ENCODE assay signal across 10 cellular contexts in the genomic region with DNA sequence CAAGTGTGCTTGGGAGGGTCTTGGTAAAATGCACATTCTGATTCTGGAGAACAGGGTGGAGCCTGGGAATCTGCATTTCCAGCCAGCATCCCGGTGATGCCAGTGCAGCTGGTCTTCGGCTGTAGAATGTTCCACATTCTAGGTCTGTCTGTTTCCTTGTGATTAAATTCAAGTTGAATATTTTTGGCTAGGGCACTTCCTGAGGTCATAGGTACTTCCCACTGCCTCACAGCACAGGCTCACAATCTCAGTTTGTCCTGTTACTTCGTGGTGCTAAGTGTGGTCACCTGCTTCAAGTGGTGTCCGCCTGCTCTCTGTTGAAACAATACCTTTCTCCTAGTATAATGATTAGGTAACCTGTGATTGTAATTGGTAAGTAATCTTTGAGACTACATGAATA. TPM values are rescaled to one million over a fixed set of nuclear protein-coding genes. Genes with fewer than 3 reads are reported as not detected.
DNase-seq lines count a peak whose midpoint lies in the region; ATAC-seq and TF ChIP-seq lines count a peak whose summit lies in the region.
"Had no signal": no experiment of that assay in that cellular context is flagged by ENCODE, and none has a peak within 500 bp of the region (broad histone marks: within the 10 kb centered on the region; RNA-seq: fewer than 3 reads in every experiment).

No MANE protein-coding gene starts in this region.

- no peak overlapping the region for H3K4me3 Mint-ChIP-seq in CD14-positive monocyte

- TF ChIP-seq CTCF in choroid plexus epithelial cell (conservative IDR thresholded peaks at IDR 0.05; ENCODE audit: low read depth, low read length) (no peak), right lobe of liver (IDR thresholded peaks at IDR 0.05) (no peak), tibial artery (IDR thresholded peaks at IDR 0.05) (no peak), CD14-positive monocyte (IDR thresholded peaks at IDR 0.05) (no peak)

- no peak overlapping the region for H3K4me3 ChIP-seq in choroid plexus epithelial cell (ENCODE audit: low read depth, low read length)
- no peak overlapping the region for H3K4me3 ChIP-seq in right lobe of liver
- H3K4me3 ChIP-seq in tibial artery: no peak overlapping the region

- H3K27me3 ChIP-seq in right lobe of liver: no peaks in the 10 kb centered on the region
- H3K27me3 ChIP-seq in tibial artery: no peaks in the 10 kb centered on the region

- intact Hi-C loops in right lobe of liver (cut with DNase I) (no loop called here), tibial artery (cut with DNase I; ENCODE audit: low total_unique reads) (no loop called here), CD14-positive monocyte (cut with micrococcal nuclease) (no loop called here)

- TF ChIP-seq POLR2A in right lobe of liver (IDR thresholded peaks at IDR 0.05): no peak

- WGBS in right lobe of liver (ENCODE audit: insufficient coverage, low coverage, low lambda C conversion rate, missing lambda C conversion rate): 31% methylated on average over 3 of the region's 4 CpGs

- H3K9me3 ChIP-seq in right lobe of liver (no peaks in the 10 kb centered on the region), tibial artery (no peaks in the 10 kb centered on the region)

- H3K27ac ChIP-seq in right lobe of liver: peak overlapping the region; percentile 78 to 91 (median 83)
- peak overlapping the region; percentile 69 to 71 for H3K27ac ChIP-seq in tibial artery

- H3K27ac Mint-ChIP-seq in CD14-positive monocyte: no peak overlapping the region

- H3K9me3 Mint-ChIP-seq in CD14-positive monocyte: peaks cover 0 to 2% (median 0%) of the 10 kb centered on the region in 7 donors
- H3K9me3 Mint-ChIP-seq: naive B cell had no signal

- peak; percentile 9 for DNase-seq in NCI-H510A treated with DMSO at 0.1 percent for 48 hours (lab: John Stamatoyannopoulos, UW)
- DNase-seq in NCI-H510A (lab: John Stamatoyannopoulos, UW): no peak
- DNase-seq in choroid plexus epithelial cell (ENCODE audit: low read depth): peak; percentile 71
- DNase-seq in right lobe of liver: no peak
- no peak for DNase-seq in tibial artery
- no peak for DNase-seq in T-helper 2 cell
- DNase-seq in CD14-positive monocyte (ENCODE audit: low spot score): no peak
- DNase-seq: activated CD8-positive, alpha-beta memory T cell treated with anti-CD3 and anti-CD28 coated beads, Interleukin-2, amount 50 U/mL, for 48 hours; naive B cell had no signal

- H3K36me3 Mint-ChIP-seq in CD14-positive monocyte: no peaks in the 10 kb centered on the region
- H3K36me3 Mint-ChIP-seq: naive B cell had no signal

- no peaks in the 10 kb centered on the region for H3K27me3 Mint-ChIP-seq in CD14-positive monocyte (ENCODE audit: low read depth in 3 of 3)
- H3K27me3 Mint-ChIP-seq: naive B cell had no signal

- peaks cover 42% of the 10 kb centered on the region for H3K4me1 Mint-ChIP-seq in CD14-positive monocyte

- peaks cover 0 to 62% (median 22%) of the 10 kb centered on the region in 4 donors for H3K4me1 ChIP-seq in right lobe of liver
- H3K4me1 ChIP-seq in tibial artery: peaks cover 0 to 98% (median 70%) of the 10 kb centered on the region in 4 donors

- ATAC-seq in right lobe of liver: peak; percentile 30 to 59 (median 38)
- no peak for ATAC-seq in HG03159 (IDR thresholded peaks at IDR 0.05; ENCODE audit: unreplicated experiment)

- no peaks in the 10 kb centered on the region for H3K36me3 ChIP-seq in right lobe of liver
- H3K36me3 ChIP-seq in tibial artery: no peaks in the 10 kb centered on the region

RNA-seq across cellular contexts. Expression of a gene that starts 40.1 kb away (rescaled TPM):
- total RNA-seq in right lobe of liver: 100 to 1,000 TPM in 2 of 6 experiments, 10 to 100 TPM in 4; 48.4 to 109 (median 97.8) TPM
- 1 to 10 TPM in 1 of 2 donors, under 1 TPM in 1; 0.47 to 2.1 TPM for polyA plus RNA-seq in CD14-positive monocyte

Comparison
In these comparisons a context has a peak if more than half of its experiments do, and no peak if none do; other contexts are left out.
1. DNase-seq: peak in NCI-H510A treated with DMSO at 0.1 percent for 48 hours (single experiment) and choroid plexus epithelial cell (single experiment); none in NCI-H510A (single experiment), right lobe of liver (0 of 3), tibial artery (0 of 2), T-helper 2 cell (0 of 5) and CD14-positive monocyte (single experiment).